Comparison of ENCODE assay signal across 24 cellular contexts in the genomic region with DNA sequence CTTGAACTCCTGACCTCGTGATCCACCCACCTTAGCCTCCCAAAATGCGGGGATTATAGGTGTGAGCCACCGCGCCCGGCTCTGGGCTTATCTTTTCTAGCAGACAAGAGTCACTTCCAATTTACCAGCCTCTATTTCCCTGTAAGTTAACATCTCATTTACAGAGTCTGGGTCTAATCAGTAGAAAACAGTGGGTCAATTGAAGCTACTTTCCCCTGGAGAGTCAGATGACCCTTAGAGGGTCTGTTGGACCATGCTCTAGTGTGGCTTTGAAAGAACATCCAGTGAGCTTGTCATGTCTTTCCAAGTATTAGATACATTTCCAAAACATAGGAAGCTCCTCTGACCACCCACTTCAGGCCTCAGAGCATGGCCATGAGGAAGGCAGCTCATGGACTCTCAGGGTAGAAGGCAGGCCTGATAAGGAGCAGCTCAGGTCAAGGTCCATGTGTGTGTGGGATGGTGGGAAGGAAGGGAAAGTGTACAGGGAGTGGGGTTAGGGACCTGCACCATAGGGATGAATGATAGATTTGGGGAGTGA. TPM values are rescaled to one million over a fixed set of nuclear protein-coding genes. Genes with fewer than 3 reads are reported as not detected.
DNase-seq lines count a peak whose midpoint lies in the region; ATAC-seq, FAIRE-seq and TF ChIP-seq lines count a peak whose summit lies in the region.
"Had no signal": no experiment of that assay in that cellular context is flagged by ENCODE, and none has a peak within 500 bp of the region (broad histone marks: within the 10 kb centered on the region; RNA-seq: fewer than 3 reads in every experiment).

No MANE protein-coding gene starts in this region.

- no peak overlapping the region for H4K8ac ChIP-seq in trophoblast cell (ENCODE audit: low read depth, low read length)

- H3K18ac ChIP-seq in trophoblast cell (ENCODE audit: low read length), result no peak overlapping the region

- H3K9me2 ChIP-seq in OCI-LY1 (ENCODE audit: low read depth, low read length), result no peaks in the 10 kb centered on the region

- peaks cover 72% of the 10 kb centered on the region for H3K4me1 Mint-ChIP-seq in activated T-cell treated with anti-CD3 and anti-CD28 coated beads, Interleukin-2, amount 50 U/mL, for 24 hours (ENCODE audit: low read depth)
- peaks cover 5% of the 10 kb centered on the region for H3K4me1 Mint-ChIP-seq in astrocyte (ENCODE audit: low read depth, unreplicated experiment)
- peaks cover 42% of the 10 kb centered on the region for H3K4me1 Mint-ChIP-seq in stimulated activated memory B cell treated with anti-CD40 and anti-IgM and Interleukin-4, amounts not matched to agents 10 μg/mL and 1 μg/mL and 100 μg/mL, for 72 hours

- H3K23ac ChIP-seq in trophoblast cell (ENCODE audit: low read length), result no peak overlapping the region

- H3K27ac ChIP-seq in OCI-LY1 (ENCODE audit: low read depth, low read length, poor library complexity, severe bottlenecking) (peak overlapping the region; percentile 95), astrocyte (ENCODE audit: low read depth, low read length) (no peak overlapping the region), trophoblast cell (ENCODE audit: low read depth, low read length) (no peak overlapping the region)
- H3K27ac ChIP-seq: BLaER1 treated with 17β-estradiol and CSF1 and Interleukin-3, amounts not matched to agents 10 nM and 100 nM; Peyer's patch had no signal

- H2BK12ac ChIP-seq in trophoblast cell (ENCODE audit: low read length), result no peak overlapping the region

- intact Hi-C loops in lower leg skin (cut with DNase I; ENCODE audit: low total_unique reads), result loop anchor here (10.0 kb wide), 1 partner anchor 118 kb away; no protein-coding TSS in a partner anchor

- no peak overlapping the region for H3K4ac ChIP-seq in trophoblast cell (ENCODE audit: low read depth, low read length)

- H2BK5ac ChIP-seq in trophoblast cell (ENCODE audit: low read depth, low read length, poor library complexity), result no peak overlapping the region

- H3K79me2 ChIP-seq in OCI-LY1 (ENCODE audit: insufficient read depth, low read length) (0 out of 2 replicates have a peak, but pooled peaks cover under 1% of the 10 kb centered on the region), astrocyte (ENCODE audit: insufficient read depth, low read length) (no peaks in the 10 kb centered on the region), trophoblast cell (ENCODE audit: control insufficient read depth, insufficient read depth, low read length, poor library complexity) (no peaks in the 10 kb centered on the region)

- TF ChIP-seq CTCF in OCI-LY1 (IDR thresholded peaks at IDR 0.05; ENCODE audit: low read length) (no peak), astrocyte (IDR thresholded peaks at IDR 0.05; ENCODE audit: insufficient read depth, low read depth, low read length) (no peak), lower leg skin (IDR thresholded peaks at IDR 0.05) (no peak)

- H3K9me3 ChIP-seq in OCI-LY1 (ENCODE audit: low read length) (no peaks in the 10 kb centered on the region), astrocyte (ENCODE audit: insufficient read depth, low read depth, low read length) (no peaks in the 10 kb centered on the region), trophoblast cell (ENCODE audit: insufficient read depth, low read depth, low read length) (no peaks in the 10 kb centered on the region)
- H3K9me3 ChIP-seq: Peyer's patch had no signal

- H3K79me1 ChIP-seq in trophoblast cell (ENCODE audit: low read length), result no peaks in the 10 kb centered on the region

- no peaks in the 10 kb centered on the region for H3K27me3 ChIP-seq in OCI-LY1 (ENCODE audit: insufficient read depth, low read length)
- H3K27me3 ChIP-seq in astrocyte (ENCODE audit: insufficient read depth, low read length), result peaks cover 5% of the 10 kb centered on the region
- no peaks in the 10 kb centered on the region for H3K27me3 ChIP-seq in trophoblast cell (ENCODE audit: insufficient read depth, low read length)
- H3K27me3 ChIP-seq: BLaER1 treated with 17β-estradiol and CSF1 and Interleukin-3, amounts not matched to agents 10 nM and 100 nM; Peyer's patch had no signal

- no peak overlapping the region for H3K4me3 Mint-ChIP-seq in activated T-cell treated with anti-CD3 and anti-CD28 coated beads, Interleukin-2, amount 50 U/mL, for 24 hours
- no peak overlapping the region for H3K4me3 Mint-ChIP-seq in astrocyte (ENCODE audit: unreplicated experiment)
- H3K4me3 Mint-ChIP-seq in stimulated activated memory B cell treated with anti-CD40 and anti-IgM and Interleukin-4, amounts not matched to agents 10 μg/mL and 1 μg/mL and 100 μg/mL, for 72 hours, result no peak overlapping the region
- H3K4me3 Mint-ChIP-seq: CD4-positive, alpha-beta T cell had no signal

- H3K9me3 Mint-ChIP-seq in activated T-cell treated with anti-CD3 and anti-CD28 coated beads, Interleukin-2, amount 50 U/mL, for 24 hours, result peaks cover 2% of the 10 kb centered on the region
- H3K9me3 Mint-ChIP-seq in astrocyte (ENCODE audit: unreplicated experiment), result no peaks in the 10 kb centered on the region
- no peaks in the 10 kb centered on the region for H3K9me3 Mint-ChIP-seq in stimulated activated memory B cell treated with anti-CD40 and anti-IgM and Interleukin-4, amounts not matched to agents 10 μg/mL and 1 μg/mL and 100 μg/mL, for 72 hours
- H3K9me3 Mint-ChIP-seq: CD4-positive, alpha-beta T cell had no signal

- no peak overlapping the region for H3K9ac ChIP-seq in OCI-LY1 (ENCODE audit: low read length)
- H3K9ac ChIP-seq in astrocyte (ENCODE audit: low read length), result no peak overlapping the region
- H3K9ac ChIP-seq in trophoblast cell (ENCODE audit: low read length), result no peak overlapping the region
- H3K9ac ChIP-seq: BLaER1 treated with 17β-estradiol and CSF1 and Interleukin-3, amounts not matched to agents 10 nM and 100 nM had no signal

- 93 to 97% methylated on average over 5 of the region's 5 CpGs for WGBS in lower leg skin, 2 donors
- no CpG with 5 or more reads among the region's 5 CpGs for WGBS in trophoblast cell (ENCODE audit: extremely low coverage, insufficient coverage, insufficient read length)

- H3K14ac ChIP-seq in trophoblast cell (ENCODE audit: low read length), result no peak overlapping the region

- peaks cover 79% of the 10 kb centered on the region for H3K4me1 ChIP-seq in OCI-LY1 (ENCODE audit: insufficient read depth, low read length, severe bottlenecking)
- H3K4me1 ChIP-seq in astrocyte (ENCODE audit: insufficient read depth, low read length), result no peaks in the 10 kb centered on the region
- no peaks in the 10 kb centered on the region for H3K4me1 ChIP-seq in trophoblast cell (ENCODE audit: control insufficient read depth in 1 of 2, insufficient read depth in 2 of 2, low read length in 2 of 2)
- H3K4me1 ChIP-seq: Peyer's patch had no signal

- H2AFZ ChIP-seq in OCI-LY1 (ENCODE audit: low read length) (no peak overlapping the region), astrocyte (ENCODE audit: low read depth, low read length) (no peak overlapping the region), trophoblast cell (ENCODE audit: insufficient read depth, low read length, poor library complexity) (no peak overlapping the region)

- H3F3A ChIP-seq in OCI-LY1 (ENCODE audit: insufficient read depth, low read length), result 0 out of 2 replicates have a peak, but pooled peaks cover 1% of the 10 kb centered on the region

- DNase-seq in activated T-cell treated with anti-CD3 and anti-CD28 coated beads, Interleukin-2, amount 50 U/mL, for 24 hours, result no peak
- DNase-seq in activated T-cell treated with anti-CD3 and anti-CD28 coated beads for 4 hours (no peak), astrocyte (ENCODE audit: low read depth) (no peak), lower leg skin (ENCODE audit: low spot score in 2 of 2) (no peak), trophoblast cell (no peak)
- DNase-seq: CD4-positive, alpha-beta T cell; H7; Kasumi-1; NCI-H1092 treated with DMSO at 0.1 percent for 48 hours; NCI-H1436; NCI-H187; NCI-H2081 treated with DMSO at 0.1 percent for 48 hours; NCI-H2171; NCI-H226; NCI-H510A; NCI-H69; Peyer's patch; SHP77 treated with DMSO at 0.1 percent for 48 hours had no signal

- no peak overlapping the region for H4K91ac ChIP-seq in trophoblast cell (ENCODE audit: low read depth, low read length)

- no peaks in the 10 kb centered on the region for H4K20me1 ChIP-seq in OCI-LY1 (ENCODE audit: insufficient read depth, low read length)
- H4K20me1 ChIP-seq in astrocyte (ENCODE audit: insufficient read depth, low read length), result no peaks in the 10 kb centered on the region
- H4K20me1 ChIP-seq: BLaER1 treated with 17β-estradiol and CSF1 and Interleukin-3, amounts not matched to agents 10 nM and 100 nM had no signal

- H3K27me3 Mint-ChIP-seq in activated T-cell treated with anti-CD3 and anti-CD28 coated beads, Interleukin-2, amount 50 U/mL, for 24 hours, result no peaks in the 10 kb centered on the region
- peaks cover 41% of the 10 kb centered on the region for H3K27me3 Mint-ChIP-seq in astrocyte (ENCODE audit: low read depth, unreplicated experiment)
- H3K27me3 Mint-ChIP-seq in stimulated activated memory B cell treated with anti-CD40 and anti-IgM and Interleukin-4, amounts not matched to agents 10 μg/mL and 1 μg/mL and 100 μg/mL, for 72 hours, result no peaks in the 10 kb centered on the region
- H3K27me3 Mint-ChIP-seq: CD4-positive, alpha-beta T cell had no signal

- no peak overlapping the region for H4K12ac ChIP-seq in trophoblast cell (ENCODE audit: low read depth, low read length)

- no peak for TF ChIP-seq POLR2A in lower leg skin (IDR thresholded peaks at IDR 0.05)

- H3K4me3 ChIP-seq in OCI-LY1 (ENCODE audit: low read depth, low read length, poor library complexity, severe bottlenecking) (no peak overlapping the region), astrocyte (ENCODE audit: insufficient read depth, low read depth, low read length) (no peak overlapping the region), lower leg skin (ENCODE audit: low read depth, poor library complexity, severe bottlenecking) (no peak overlapping the region), trophoblast cell (ENCODE audit: low read depth, low read length) (no peak overlapping the region)
- H3K4me3 ChIP-seq: BLaER1 treated with 17β-estradiol and CSF1 and Interleukin-3, amounts not matched to agents 10 nM and 100 nM; Peyer's patch had no signal

- H2BK120ac ChIP-seq in trophoblast cell (ENCODE audit: insufficient read depth, low read length, poor library complexity), result no peak overlapping the region

- no peak for ATAC-seq in stimulated activated memory B cell treated with anti-CD40 and anti-IgM and Interleukin-4, amounts not matched to agents 10 μg/mL and 1 μg/mL and 100 μg/mL, for 72 hours

- no peak overlapping the region for H2AK5ac ChIP-seq in trophoblast cell (ENCODE audit: low read length)

- H3K36me3 Mint-ChIP-seq in activated T-cell treated with anti-CD3 and anti-CD28 coated beads, Interleukin-2, amount 50 U/mL, for 24 hours (ENCODE audit: low read depth), result no peaks in the 10 kb centered on the region
- no peaks in the 10 kb centered on the region for H3K36me3 Mint-ChIP-seq in astrocyte (ENCODE audit: low read depth, unreplicated experiment)
- no peaks in the 10 kb centered on the region for H3K36me3 Mint-ChIP-seq in stimulated activated memory B cell treated with anti-CD40 and anti-IgM and Interleukin-4, amounts not matched to agents 10 μg/mL and 1 μg/mL and 100 μg/mL, for 72 hours

- peak overlapping the region; percentile 3 for H3K27ac Mint-ChIP-seq in activated T-cell treated with anti-CD3 and anti-CD28 coated beads, Interleukin-2, amount 50 U/mL, for 24 hours
- peak overlapping the region; percentile 6 for H3K27ac Mint-ChIP-seq in astrocyte (ENCODE audit: unreplicated experiment)
- peak overlapping the region; percentile 25 for H3K27ac Mint-ChIP-seq in stimulated activated memory B cell treated with anti-CD40 and anti-IgM and Interleukin-4, amounts not matched to agents 10 μg/mL and 1 μg/mL and 100 μg/mL, for 72 hours
- H3K27ac Mint-ChIP-seq: CD4-positive, alpha-beta T cell had no signal

- H3K36me3 ChIP-seq in OCI-LY1 (ENCODE audit: insufficient read depth, low read length) (peaks cover 12% of the 10 kb centered on the region; the same call in 1 of the 2 replicates), astrocyte (ENCODE audit: insufficient read depth, low read length) (no peaks in the 10 kb centered on the region), trophoblast cell (ENCODE audit: control insufficient read depth in 1 of 2, insufficient read depth in 2 of 2, low read length in 2 of 2) (no peaks in the 10 kb centered on the region)
- H3K36me3 ChIP-seq: BLaER1 treated with 17β-estradiol and CSF1 and Interleukin-3, amounts not matched to agents 10 nM and 100 nM; Peyer's patch had no signal

- FAIRE-seq in astrocyte (lab: Jason Lieb, UNC), result no peak
- FAIRE-seq: D721Med, GM18507 had no signal

- H3K4me2 ChIP-seq in OCI-LY1 (ENCODE audit: low read length) (no peak overlapping the region), astrocyte (ENCODE audit: low read length) (no peak overlapping the region), trophoblast cell (ENCODE audit: low read length) (no peak overlapping the region)
- H3K4me2 ChIP-seq: BLaER1 treated with 17β-estradiol and CSF1 and Interleukin-3, amounts not matched to agents 10 nM and 100 nM had no signal

RNA-seq across cellular contexts. Expression of a gene that starts 27.6 kb away (rescaled TPM):
- total RNA-seq in astrocyte, result 1.5 TPM in 2 replicates
- total RNA-seq in lower leg skin, result 1 to 10 TPM in 3 of 4 donors, under 1 TPM in 1; 0.66 to 6.2 (median 3.5) TPM
- 0.27 and 0.54 TPM in 2 replicates for polyA plus RNA-seq in trophoblast cell (2013)
- total RNA-seq: HT-29 had no signal

RNA-seq across cellular contexts. Expression of a gene that starts 49.1 kb away (rescaled TPM):
- 24.8 and 27.2 TPM in 2 replicates for total RNA-seq in astrocyte
- 10 to 100 TPM; 23.7 to 31.6 (median 30.5) TPM for total RNA-seq in lower leg skin
- polyA plus RNA-seq in trophoblast cell (2013), result 24.5 and 26.8 TPM in 2 replicates
